In the genomic region with DNA sequence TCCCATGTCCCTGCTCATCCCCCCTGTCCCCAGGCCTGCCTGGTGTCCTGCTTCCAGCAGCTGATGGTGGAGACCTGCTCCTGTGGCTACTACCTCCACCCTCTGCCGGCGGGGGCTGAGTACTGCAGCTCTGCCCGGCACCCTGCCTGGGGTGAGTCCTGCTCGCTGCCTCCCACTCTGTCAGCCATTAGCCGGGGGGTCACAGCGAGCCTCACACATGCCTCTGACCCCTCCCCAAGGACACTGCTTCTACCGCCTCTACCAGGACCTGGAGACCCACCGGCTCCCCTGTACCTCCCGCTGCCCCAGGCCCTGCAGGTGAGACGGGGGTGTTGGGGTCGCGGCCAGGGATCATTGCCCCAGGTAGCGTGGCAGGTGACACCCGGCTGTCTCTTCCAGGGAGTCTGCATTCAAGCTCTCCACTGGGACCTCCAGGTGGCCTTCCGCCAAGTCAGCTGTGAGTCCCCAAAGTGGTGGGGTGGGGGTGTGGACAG, we compare ENCODE assay signal across 8 cellular contexts. TPM values are rescaled to one million over a fixed set of nuclear protein-coding genes. Genes with fewer than 3 reads are reported as not detected.
DNase-seq lines count a peak whose midpoint lies in the region; ATAC-seq and TF ChIP-seq lines count a peak whose summit lies in the region.

No MANE protein-coding gene starts in this region.

- POLR2A ChIA-PET in activated CD4-positive, alpha-beta T cell treated with anti-CD3 and anti-CD28 coated beads for 36 hours (lab: Charles Lee) = no interaction called here

- no peak overlapping the region for H3K23ac ChIP-seq in mesendoderm (ENCODE audit: low read length)

- TF ChIP-seq POLR2A in upper lobe of left lung (IDR thresholded peaks at IDR 0.05) (no peak), GM18505 (IDR thresholded peaks at IDR 0.05; ENCODE audit: borderline replicate concordance, extremely low read depth, insufficient read depth, insufficient read length) (no peak)

- no peaks in the 10 kb centered on the region for H3K79me1 ChIP-seq in mesendoderm (ENCODE audit: low read length)

- TF ChIP-seq EP300 in upper lobe of left lung (IDR thresholded peaks at IDR 0.05) = no peak

- H3K9ac ChIP-seq in mesendoderm (ENCODE audit: low read length) = no peak overlapping the region

- no peaks in the 10 kb centered on the region for H3K4me1 ChIP-seq in mesendoderm (ENCODE audit: control insufficient read depth, low read depth, low read length)
- peaks cover 0 to 14% (median 9%) of the 10 kb centered on the region in 4 donors for H3K4me1 ChIP-seq in upper lobe of left lung

- H3K36me3 ChIP-seq in mesendoderm (ENCODE audit: control insufficient read depth, insufficient read depth, low read length) (no peaks in the 10 kb centered on the region), upper lobe of left lung (peaks cover 0 to 19% (median 9%) of the 10 kb centered on the region in 4 donors)

- no peak overlapping the region for H3K27ac ChIP-seq in mesendoderm (ENCODE audit: low read depth, low read length)
- H3K27ac ChIP-seq in upper lobe of left lung = no peak overlapping the region

- no peak overlapping the region for H2AK5ac ChIP-seq in mesendoderm (ENCODE audit: low read length)

- no peak overlapping the region for H3K56ac ChIP-seq in mesendoderm (ENCODE audit: low read length)

- CTCF ChIA-PET in activated CD4-positive, alpha-beta T cell treated with anti-CD3 and anti-CD28 coated beads for 36 hours (lab: Charles Lee) = interaction anchor here (0.7 kb wide), 1 partner anchor 257 kb away, joined by 4 read pairs; no protein-coding TSS in a partner anchor

- no peaks in the 10 kb centered on the region for H3K4me1 Mint-ChIP-seq in activated CD4-positive, alpha-beta T cell treated with anti-CD3 and anti-CD28 coated beads for 36 hours

- TF ChIP-seq CTCF in upper lobe of left lung (IDR thresholded peaks at IDR 0.05) = peak; percentile 62 to 84 (median 74)

- no peaks in the 10 kb centered on the region for H3K9me3 Mint-ChIP-seq in activated CD4-positive, alpha-beta T cell treated with anti-CD3 and anti-CD28 coated beads for 36 hours (ENCODE audit: low read depth)

- H4K5ac ChIP-seq in mesendoderm (ENCODE audit: low read length) = no peak overlapping the region

- no peaks in the 10 kb centered on the region for H3K36me3 Mint-ChIP-seq in activated CD4-positive, alpha-beta T cell treated with anti-CD3 and anti-CD28 coated beads for 36 hours (ENCODE audit: low read depth)

- no peak overlapping the region for H3K4me3 Mint-ChIP-seq in activated CD4-positive, alpha-beta T cell treated with anti-CD3 and anti-CD28 coated beads for 36 hours

- no peaks in the 10 kb centered on the region for H3K79me2 ChIP-seq in mesendoderm (ENCODE audit: control insufficient read depth, insufficient read depth, low read length)

- WGBS in mesendoderm (ENCODE audit: extremely low coverage, insufficient coverage, low lambda C conversion rate) = no CpG with 5 or more reads among the region's 15 CpGs
- whole genome bisulfite sequencing in upper lobe of left lung, 2 donors = 34 to 44% methylated on average over 6 to 15 of the region's 15 CpGs

- H4K8ac ChIP-seq in mesendoderm (ENCODE audit: low read depth, low read length) = no peak overlapping the region

- H2BK5ac ChIP-seq in mesendoderm (ENCODE audit: low read length) = no peak overlapping the region

- no peaks in the 10 kb centered on the region for H3K9me3 ChIP-seq in upper lobe of left lung

- H3K4ac ChIP-seq in mesendoderm (ENCODE audit: low read depth, low read length) = no peak overlapping the region

- H3K27ac Mint-ChIP-seq in activated CD4-positive, alpha-beta T cell treated with anti-CD3 and anti-CD28 coated beads for 36 hours = no peak overlapping the region

- DNase-seq in ELF-1 (ENCODE audit: low read depth, low spot score) (peak; percentile 77), NAMALWA (ENCODE audit: low spot score) (peak; percentile 76), dermis blood vessel endothelial cell (peak; percentile 82), mesendoderm (peak; percentile 82), upper lobe of left lung (peak; percentile 63 to 92)
- DNase-seq in activated CD4-positive, alpha-beta T cell treated with anti-CD3 and anti-CD28 coated beads for 36 hours = peak; percentile 80

- H3K27me3 ChIP-seq in mesendoderm (ENCODE audit: insufficient read depth, low read length, poor library complexity) = no peaks in the 10 kb centered on the region
- H3K27me3 ChIP-seq in upper lobe of left lung = peaks cover 0 to 10% (median 0%) of the 10 kb centered on the region in 4 donors

- no peaks in the 10 kb centered on the region for H3K27me3 Mint-ChIP-seq in activated CD4-positive, alpha-beta T cell treated with anti-CD3 and anti-CD28 coated beads for 36 hours

- H3K4me3 ChIP-seq in mesendoderm (ENCODE audit: low read length) (no peak overlapping the region), upper lobe of left lung (no peak overlapping the region)

- H2BK15ac ChIP-seq in mesendoderm (replicated peaks; ENCODE audit: low read depth) = no peak overlapping the region

- H3K4me2 ChIP-seq in mesendoderm (ENCODE audit: low read length) = no peak overlapping the region

- H2BK120ac ChIP-seq in mesendoderm (ENCODE audit: low read depth, low read length) = no peak overlapping the region

- peak; percentile 65 for ATAC-seq in activated CD4-positive, alpha-beta T cell treated with anti-CD3 and anti-CD28 coated beads for 36 hours
- peak; percentile 58 to 61 for ATAC-seq in upper lobe of left lung (ENCODE audit: low FRiP score in 2 of 2)
- ATAC-seq in GM18505 (IDR thresholded peaks at IDR 0.05; ENCODE audit: unreplicated experiment) = no peak
- no peak for ATAC-seq in HG03571 (IDR thresholded peaks at IDR 0.05; ENCODE audit: unreplicated experiment)

- intact Hi-C loops in activated CD4-positive, alpha-beta T cell treated with anti-CD3 and anti-CD28 coated beads for 36 hours (cut with DNase I, micrococcal nuclease) = loop anchor here (5.0 kb wide), 2 partner anchors 168 to 308 kb away; a partner anchor contains a TSS

- H3K18ac ChIP-seq in mesendoderm (ENCODE audit: low read length) = no peak overlapping the region

RNA-seq across cellular contexts. Expression of a gene that starts 10.0 kb away (rescaled TPM):
- total RNA-seq in activated CD4-positive, alpha-beta T cell treated with anti-CD3 and anti-CD28 coated beads for 36 hours = 1 to 10 TPM; 3.6 to 3.8 TPM
- 0.14 and 1.0 TPM in 2 replicates for total RNA-seq in dermis blood vessel endothelial cell
- polyA plus RNA-seq in mesendoderm (2013, experiment 1 of 2) = 0.29 TPM
- polyA plus RNA-seq in mesendoderm (2013, experiment 2 of 2) = 0.27 TPM
- 10 to 100 TPM in 1 of 6 donors, 1 to 10 TPM in 4, under 1 TPM in 1; 0.91 to 17.8 (median 2.7) TPM for total RNA-seq in upper lobe of left lung

RNA-seq across cellular contexts. Expression of a gene that starts 16.6 kb away (rescaled TPM):
- 10 to 100 TPM; 57.4 to 60.2 TPM for total RNA-seq in activated CD4-positive, alpha-beta T cell treated with anti-CD3 and anti-CD28 coated beads for 36 hours
- 57.3 and 62.1 TPM in 2 replicates for total RNA-seq in dermis blood vessel endothelial cell
- polyA plus RNA-seq in mesendoderm (2013, experiment 1 of 2) = 48.5 TPM
- 47.9 TPM for polyA plus RNA-seq in mesendoderm (2013, experiment 2 of 2)
- total RNA-seq in upper lobe of left lung = 10 to 100 TPM; 41.5 to 88.0 (median 50.5) TPM

RNA-seq across cellular contexts. Expression of a gene that starts 17.4 kb away (rescaled TPM):
- 10 to 100 TPM; 17.5 to 24.3 TPM for total RNA-seq in activated CD4-positive, alpha-beta T cell treated with anti-CD3 and anti-CD28 coated beads for 36 hours
- total RNA-seq in dermis blood vessel endothelial cell (16.8 and 30.6 TPM in 2 replicates), upper lobe of left lung (100 to 1,000 TPM in 2 of 6 donors, 10 to 100 TPM in 4; 33.5 to 166 (median 60.1) TPM)
- polyA plus RNA-seq in mesendoderm (2013, experiment 1 of 2) = 7.8 TPM
- polyA plus RNA-seq in mesendoderm (2013, experiment 2 of 2) = 8.1 TPM

RNA-seq across cellular contexts. Expression of a gene that starts 18.1 kb away (rescaled TPM):
- total RNA-seq in activated CD4-positive, alpha-beta T cell treated with anti-CD3 and anti-CD28 coated beads for 36 hours = 10 to 100 TPM; 13.7 to 18.0 TPM
- total RNA-seq in dermis blood vessel endothelial cell = 11.1 and 13.7 TPM in 2 replicates
- 24.0 TPM for polyA plus RNA-seq in mesendoderm (2013, experiment 1 of 2)
- polyA plus RNA-seq in mesendoderm (2013, experiment 2 of 2) = 25.0 TPM
- total RNA-seq in upper lobe of left lung = 10 to 100 TPM; 16.8 to 38.8 (median 23.0) TPM

RNA-seq across cellular contexts. Expression of a gene that starts 34.2 kb away (rescaled TPM):
- total RNA-seq in activated CD4-positive, alpha-beta T cell treated with anti-CD3 and anti-CD28 coated beads for 36 hours = 100 to 1,000 TPM; 117 to 151 TPM
- 52.8 and 77.5 TPM in 2 replicates for total RNA-seq in dermis blood vessel endothelial cell
- polyA plus RNA-seq in mesendoderm (2013, experiment 1 of 2) = 75.3 TPM
- 73.8 TPM for polyA plus RNA-seq in mesendoderm (2013, experiment 2 of 2)
- total RNA-seq in upper lobe of left lung = 100 to 1,000 TPM in 2 of 6 donors, 10 to 100 TPM in 4; 71.7 to 267 (median 90.5) TPM

Comparison
In these comparisons a context has a peak if more than half of its experiments do, and no peak if none do; other contexts are left out.
1. ATAC-seq: peak in activated CD4-positive, alpha-beta T cell treated with anti-CD3 and anti-CD28 coated beads for 36 hours (single experiment) and upper lobe of left lung (2 of 2); none in GM18505 (single experiment) and HG03571 (single experiment).
2. Peak in every context shown above with its lines, with median percentiles within 50 percentile points of each other: DNase-seq.